1 cellular context compared by ENCODE assay signal in genomic region chr12:48197967-48198618, GRCh38.
TF ChIP-seq lines count a peak whose summit lies in the region.

No MANE protein-coding gene starts in this region.

TF ChIP-seq in K562, 482 proteins besides CTCF, POLR2A, EP300 and RAD21 (continued from another document and continues in another):
- no peak for TF ChIP-seq MBD1 (CRISPR knock-in tag; IDR thresholded peaks at IDR 0.05)
- TF ChIP-seq ILK (tag; IDR thresholded peaks at IDR 0.05; ENCODE audit: borderline replicate concordance, low read depth) = no peak
- TF ChIP-seq TRIM24 (IDR thresholded peaks at IDR 0.05) = no peak
- no peak for TF ChIP-seq HIVEP1 (CRISPR knock-in tag; IDR thresholded peaks at IDR 0.05)
- peak in 1 of 2 experiments; percentile 48; a peak in 1 of 4 replicates for TF ChIP-seq ZNF639 (CRISPR knock-in tag; conservative IDR thresholded peaks at IDR 0.05 in 1 of 2, IDR thresholded peaks at IDR 0.05 in 1 of 2)
- TF ChIP-seq GTF2A2 (tag; IDR thresholded peaks at IDR 0.05) = no peak
- no peak for TF ChIP-seq ZNF174 (CRISPR knock-in tag; IDR thresholded peaks at IDR 0.05)
- no peak for TF ChIP-seq MAFK (IDR thresholded peaks at IDR 0.05; ENCODE audit: low read length)
- 0 out of 2 replicates have a peak, but pooled peaks have one; percentile 34 for TF ChIP-seq ZNF830 (CRISPR knock-in tag; IDR thresholded peaks at IDR 0.05)
- no peak for TF ChIP-seq SREBF2 (CRISPR knock-in tag; IDR thresholded peaks at IDR 0.05)
- peak; percentile 60 for TF ChIP-seq PHF20 (IDR thresholded peaks at IDR 0.05; ENCODE audit: partially characterized antibody)
- peak; percentile 79 for TF ChIP-seq CREB1 (IDR thresholded peaks at IDR 0.05)
- TF ChIP-seq CREB1 (CRISPR knock-in tag; IDR thresholded peaks at IDR 0.05) = peak; percentile 88
- TF ChIP-seq E2F6 (IDR thresholded peaks at IDR 0.05; ENCODE audit: borderline replicate concordance in 1 of 2, extremely low read depth in 1 of 2, insufficient read depth in 1 of 2, insufficient read length in 1 of 2, low read depth in 1 of 2, low read length in 1 of 2, poor library complexity in 1 of 2, severe bottlenecking in 1 of 2) = peak; percentile 83 to 86
- TF ChIP-seq POLR2AphosphoS2 (IDR thresholded peaks at IDR 0.05; ENCODE audit: low read length) = no peak; the same call in 1 of the 2 replicates
- no peak for TF ChIP-seq SMARCE1 (IDR thresholded peaks at IDR 0.05)
- TF ChIP-seq ZBTB49 (CRISPR knock-in tag; IDR thresholded peaks at IDR 0.05; ENCODE audit: borderline replicate concordance) = peak; percentile 74; the same call in 1 of the 2 replicates
- no peak for TF ChIP-seq PTTG1 (tag; IDR thresholded peaks at IDR 0.05; ENCODE audit: low read depth)
- TF ChIP-seq BRCA1 (IDR thresholded peaks at IDR 0.05) = no peak
- TF ChIP-seq BRCA1 (CRISPR knock-in tag; IDR thresholded peaks at IDR 0.05) = no peak
- no peak for TF ChIP-seq PHTF2 (CRISPR knock-in tag; IDR thresholded peaks at IDR 0.05)
- TF ChIP-seq PATZ1 (CRISPR knock-in tag; IDR thresholded peaks at IDR 0.05; ENCODE audit: borderline replicate concordance) = no peak
- TF ChIP-seq ZNF175 (CRISPR knock-in tag; IDR thresholded peaks at IDR 0.05; ENCODE audit: low read depth) = no peak
- no peak for TF ChIP-seq DIDO1 (tag; IDR thresholded peaks at IDR 0.05; ENCODE audit: low read depth)
- no peak for TF ChIP-seq RNF219 (CRISPR knock-in tag; IDR thresholded peaks at IDR 0.05)
- TF ChIP-seq GATAD2B (IDR thresholded peaks at IDR 0.05; ENCODE audit: borderline replicate concordance) = no peak
- no peak for TF ChIP-seq ZNF586 (CRISPR knock-in tag; conservative IDR thresholded peaks at IDR 0.05)
- TF ChIP-seq BRD9 (IDR thresholded peaks at IDR 0.05; ENCODE audit: low read depth, partially characterized antibody) = peak; percentile 70
- no peak for TF ChIP-seq YBX1 (IDR thresholded peaks at IDR 0.05)
- TF ChIP-seq ZKSCAN8 (CRISPR knock-in tag; IDR thresholded peaks at IDR 0.05) = no peak
- TF ChIP-seq REST (CRISPR knock-in tag; IDR thresholded peaks at IDR 0.05; ENCODE audit: low read depth) = no peak; the same call in 1 of the 2 replicates
- TF ChIP-seq HLTF (IDR thresholded peaks at IDR 0.05) = no peak
- TF ChIP-seq AFF4 (CRISPR knock-in tag; IDR thresholded peaks at IDR 0.05) = peak; percentile 75; the same call in 1 of the 2 replicates
- peak; percentile 91 for TF ChIP-seq NFRKB (IDR thresholded peaks at IDR 0.05; ENCODE audit: low read depth)
- TF ChIP-seq KDM5B (IDR thresholded peaks at IDR 0.05; ENCODE audit: insufficient replicate concordance, low read depth, low read length) = peak; percentile 94
- no peak for TF ChIP-seq ZNF445 (CRISPR knock-in tag; IDR thresholded peaks at IDR 0.05; ENCODE audit: low read depth)
